18 cellular contexts compared by ENCODE assay signal in the genomic region with DNA sequence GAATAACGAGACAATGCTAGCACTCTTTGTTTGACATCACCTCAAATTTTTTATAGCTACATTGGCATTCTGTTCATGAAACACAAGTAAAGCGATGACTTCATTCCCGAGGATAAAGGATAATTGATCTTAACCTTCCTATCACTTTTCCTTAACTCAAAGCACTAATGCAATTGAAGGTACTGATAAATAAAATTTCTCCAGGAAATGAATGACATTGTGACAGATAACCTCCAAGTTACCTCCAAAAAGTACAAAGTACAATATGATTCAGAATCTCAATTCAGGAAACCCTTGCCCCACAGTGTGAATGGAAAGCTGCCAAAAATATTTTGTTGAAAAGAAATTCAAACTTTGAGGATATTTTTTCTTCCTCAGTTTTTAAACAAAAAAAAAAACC. TPM values are rescaled to one million over a fixed set of nuclear protein-coding genes. Genes with fewer than 3 reads are reported as not detected.
DNase-seq lines count a peak whose midpoint lies in the region; ATAC-seq, FAIRE-seq and TF ChIP-seq lines count a peak whose summit lies in the region.
"Had no signal": no experiment of that assay in that cellular context is flagged by ENCODE, and none has a peak within 500 bp of the region (broad histone marks: within the 10 kb centered on the region; RNA-seq: fewer than 3 reads in every experiment).

No MANE protein-coding gene starts in this region.

- H3K27me3 ChIP-seq in HAP-1 (ENCODE audit: low read depth) (no peaks in the 10 kb centered on the region), mucosa of stomach (ENCODE audit: control insufficient read depth, insufficient read depth, low read length) (peaks cover 11% of the 10 kb centered on the region)

- no peaks in the 10 kb centered on the region for H3K36me3 ChIP-seq in HAP-1 (replicated peaks)
- no peaks in the 10 kb centered on the region for H3K36me3 ChIP-seq in mucosa of stomach (ENCODE audit: control insufficient read depth, insufficient read depth, low read length)
- H3K36me3 ChIP-seq: esophagus squamous epithelium had no signal

- in situ Hi-C loops in HAP-1 (cut with MboI; ENCODE audit: low sequenced_read_pairs) (no loop called here), ACHN (cut with HindIII; ENCODE audit: low pct_ligation_motif_present, low pct_unique_long_range_greater_than_20kb, low sequenced_read_pairs) (no loop called here)

- H3K27ac Mint-ChIP-seq in brain, result peak overlapping the region in 2 of 5 experiments; percentile 57 to 63
- no peak overlapping the region for H3K27ac Mint-ChIP-seq in effector memory CD8-positive, alpha-beta T cell
- H3K27ac Mint-ChIP-seq: CD8-positive, alpha-beta T cell had no signal

- TF ChIP-seq CTCF in brain (conservative IDR thresholded peaks at IDR 0.05), result no peak

- peak overlapping the region; percentile 61 for H3K9ac ChIP-seq in mucosa of stomach (ENCODE audit: low read length)

- no peaks in the 10 kb centered on the region for H3K36me3 Mint-ChIP-seq in brain
- peaks cover 3% of the 10 kb centered on the region for H3K36me3 Mint-ChIP-seq in effector memory CD8-positive, alpha-beta T cell (ENCODE audit: insufficient read depth)
- H3K36me3 Mint-ChIP-seq: CD8-positive, alpha-beta T cell had no signal

- H3K4me3 Mint-ChIP-seq in brain, result peak overlapping the region; percentile 65 to 90 (median 84)
- no peak overlapping the region for H3K4me3 Mint-ChIP-seq in effector memory CD8-positive, alpha-beta T cell

- H3K4me1 Mint-ChIP-seq in brain, result peaks cover 33% of the 10 kb centered on the region
- H3K4me1 Mint-ChIP-seq in effector memory CD8-positive, alpha-beta T cell (ENCODE audit: low read depth in 2 of 2), result peaks cover 8% of the 10 kb centered on the region in 2 donors

- peaks cover 64% of the 10 kb centered on the region for H3K4me1 ChIP-seq in HAP-1
- peaks cover 36% of the 10 kb centered on the region for H3K4me1 ChIP-seq in mucosa of stomach (ENCODE audit: control insufficient read depth, insufficient read depth, low read length)
- H3K4me1 ChIP-seq: A549 had no signal

- peaks cover 0 to 4% (median 0%) of the 10 kb centered on the region in 5 experiments for H3K9me3 Mint-ChIP-seq in brain
- no peaks in the 10 kb centered on the region for H3K9me3 Mint-ChIP-seq in effector memory CD8-positive, alpha-beta T cell
- H3K9me3 Mint-ChIP-seq: activated CD4-positive, alpha-beta memory T cell treated with anti-CD3 and anti-CD28 coated beads, Interleukin-2, amount 10 ng/mL, durations not matched to agents 7 days and 5 days; CD8-positive, alpha-beta T cell had no signal

- no peak for ATAC-seq in esophagus mucosa
- ATAC-seq in effector memory CD8-positive, alpha-beta T cell (replicated peaks), result no peak
- ATAC-seq: A549; CD8-positive, alpha-beta T cell; GM12878; right cardiac atrium had no signal

- H3K4me3 ChIP-seq in HAP-1 (peak overlapping the region; percentile 65), mucosa of stomach (ENCODE audit: low read length) (peak overlapping the region; percentile 37)
- H3K4me3 ChIP-seq: A549, GM12878 had no signal

- peaks cover 63% of the 10 kb centered on the region for H3K27me3 Mint-ChIP-seq in brain
- peaks cover 70 to 83% of the 10 kb centered on the region in 2 donors for H3K27me3 Mint-ChIP-seq in effector memory CD8-positive, alpha-beta T cell

- peak; percentile 6 for FAIRE-seq in A204.1 (lab: Jason Lieb, UNC)
- FAIRE-seq: A549, GM12878, H1, HTR-8/SVneo, urothelium cell line had no signal

- DNase-seq in HAP-1 (ENCODE audit: low spot score in 2 of 2), result peak in 1 of 2 experiments; percentile 41
- DNase-seq in ACHN, result no peak
- DNase-seq in activated naive CD4-positive, alpha-beta T cell treated with anti-CD3 and anti-CD28 coated beads, Interleukin-2, amount 50 U/mL, for 16 hours, result no peak
- no peak for DNase-seq in effector memory CD8-positive, alpha-beta T cell
- DNase-seq: activated CD4-positive, alpha-beta memory T cell treated with anti-CD3 and anti-CD28 coated beads, Interleukin-2, amount 10 ng/mL, durations not matched to agents 7 days and 5 days; CD8-positive, alpha-beta T cell; effector CD8-positive, alpha-beta T cell; esophagus squamous epithelium; right cardiac atrium had no signal

- H3K9me3 ChIP-seq in HAP-1, result no peaks in the 10 kb centered on the region
- no peaks in the 10 kb centered on the region for H3K9me3 ChIP-seq in mucosa of stomach (ENCODE audit: control insufficient read depth, low read length)
- H3K9me3 ChIP-seq: A549, esophagus squamous epithelium had no signal

RNA-seq across cellular contexts. Expression of a gene that starts 1.8 kb away (rescaled TPM):
- polyA plus RNA-seq in brain (ENCODE audit: insufficient read depth, low read depth, low replicate concordance), result 0.19 TPM
- 5.7 TPM for total RNA-seq in esophagus mucosa
- total RNA-seq: activated CD4-positive, alpha-beta memory T cell treated with anti-CD3 and anti-CD28 coated beads, Interleukin-2, amount 10 ng/mL, durations not matched to agents 7 days and 5 days; CD8-positive, alpha-beta T cell; right cardiac atrium had no signal

Comparison
In these comparisons a context has a peak if more than half of its experiments do, and no peak if none do; other contexts are left out.
1. H3K4me3 Mint-ChIP-seq: peak in brain (5 of 5); none in effector memory CD8-positive, alpha-beta T cell (0 of 2).